ENCODE assay signal across 1 cellular context in genomic region chr19:15379996-15380647, GRCh38.
TF ChIP-seq lines count a peak whose summit lies in the region.

No MANE protein-coding gene starts in this region.

TF ChIP-seq in HEK293, 187 proteins besides CTCF, POLR2A, EP300 and RAD21 (continued from another document and continues in another):
- TF ChIP-seq REST (tag by site-specific recombination; IDR thresholded peaks at IDR 0.05) (0 out of 2 replicates have a peak, but pooled peaks have one; percentile 21), ZSCAN23 (tag by site-specific recombination; IDR thresholded peaks at IDR 0.05) (no peak), ZNF610 (tag by site-specific recombination; IDR thresholded peaks at IDR 0.05; ENCODE audit: borderline replicate concordance) (no peak), SETDB1 (IDR thresholded peaks at IDR 0.05; ENCODE audit: insufficient read length, low read length) (no peak), ZNF629 (tag by site-specific recombination; IDR thresholded peaks at IDR 0.05) (no peak), ZNF391 (tag by site-specific recombination; IDR thresholded peaks at IDR 0.05; ENCODE audit: borderline replicate concordance, low read depth) (no peak), ZSCAN18 (tag by site-specific recombination; IDR thresholded peaks at IDR 0.05) (no peak), ZNF335 (tag by site-specific recombination; conservative IDR thresholded peaks at IDR 0.05) (no peak; the same call in 1 of the 2 replicates), ZBTB20 (tag by site-specific recombination; IDR thresholded peaks at IDR 0.05) (peak; percentile 73), ZNF362 (tag by site-specific recombination; IDR thresholded peaks at IDR 0.05) (no peak), KLF1 (tag by site-specific recombination; IDR thresholded peaks at IDR 0.05) (peak; percentile 91), ZNF776 (tag by site-specific recombination; IDR thresholded peaks at IDR 0.05; ENCODE audit: borderline replicate concordance) (no peak), ZNF280D (tag by site-specific recombination; IDR thresholded peaks at IDR 0.05) (no peak), ZNF473 (tag by site-specific recombination; IDR thresholded peaks at IDR 0.05) (no peak), ZNF138 (tag by site-specific recombination; IDR thresholded peaks at IDR 0.05; ENCODE audit: borderline replicate concordance) (no peak), ZNF792 (tag by site-specific recombination; IDR thresholded peaks at IDR 0.05) (no peak), OVOL3 (tag by site-specific recombination; IDR thresholded peaks at IDR 0.05) (no peak), ZNF677 (tag by site-specific recombination; IDR thresholded peaks at IDR 0.05) (no peak), ZNF558 (tag by site-specific recombination; IDR thresholded peaks at IDR 0.05) (no peak), SCRT2 (tag by site-specific recombination; IDR thresholded peaks at IDR 0.05) (no peak), ZNF426 (tag by site-specific recombination; IDR thresholded peaks at IDR 0.05) (no peak), SP3 (tag by site-specific recombination; IDR thresholded peaks at IDR 0.05) (peak; percentile 83), ZNF544 (tag by site-specific recombination; IDR thresholded peaks at IDR 0.05) (no peak), ZNF221 (tag by site-specific recombination; IDR thresholded peaks at IDR 0.05; ENCODE audit: borderline replicate concordance) (no peak), ZNF571 (tag by site-specific recombination; IDR thresholded peaks at IDR 0.05) (no peak), ZNF561 (tag by site-specific recombination; IDR thresholded peaks at IDR 0.05; ENCODE audit: borderline replicate concordance) (peak; percentile 91), ZSCAN5A (tag by site-specific recombination; IDR thresholded peaks at IDR 0.05) (0 out of 2 replicates have a peak, but pooled peaks have one; percentile 11), PRDM2 (tag by site-specific recombination; IDR thresholded peaks at IDR 0.05; ENCODE audit: borderline replicate concordance) (no peak), ZBTB21 (tag by site-specific recombination; IDR thresholded peaks at IDR 0.05) (no peak), ZSCAN16 (tag by site-specific recombination; IDR thresholded peaks at IDR 0.05) (no peak), ZNF157 (tag by site-specific recombination; IDR thresholded peaks at IDR 0.05) (no peak), ZNF623 (tag by site-specific recombination; IDR thresholded peaks at IDR 0.05) (no peak), ZBTB10 (tag by site-specific recombination; IDR thresholded peaks at IDR 0.05) (no peak), INSM2 (tag by site-specific recombination; IDR thresholded peaks at IDR 0.05) (no peak), ZBTB17 (tag by site-specific recombination; IDR thresholded peaks at IDR 0.05) (peak; percentile 34; the same call in 1 of the 2 replicates), ZNF530 (tag by site-specific recombination; IDR thresholded peaks at IDR 0.05; ENCODE audit: low read depth) (no peak), ZNF174 (tag by site-specific recombination; IDR thresholded peaks at IDR 0.05) (no peak), ZNF202 (tag by site-specific recombination; IDR thresholded peaks at IDR 0.05; ENCODE audit: borderline replicate concordance) (no peak), ZNF830 (tag by site-specific recombination; IDR thresholded peaks at IDR 0.05; ENCODE audit: low read depth) (no peak), ZNF670 (tag by site-specific recombination; IDR thresholded peaks at IDR 0.05; ENCODE audit: low read depth) (no peak), ZNF184 (tag by site-specific recombination; IDR thresholded peaks at IDR 0.05) (0 out of 2 replicates have a peak, but pooled peaks have one; percentile 29), BCL11A (tag by site-specific recombination; IDR thresholded peaks at IDR 0.05; ENCODE audit: low read depth) (no peak)
